In the genomic region with DNA sequence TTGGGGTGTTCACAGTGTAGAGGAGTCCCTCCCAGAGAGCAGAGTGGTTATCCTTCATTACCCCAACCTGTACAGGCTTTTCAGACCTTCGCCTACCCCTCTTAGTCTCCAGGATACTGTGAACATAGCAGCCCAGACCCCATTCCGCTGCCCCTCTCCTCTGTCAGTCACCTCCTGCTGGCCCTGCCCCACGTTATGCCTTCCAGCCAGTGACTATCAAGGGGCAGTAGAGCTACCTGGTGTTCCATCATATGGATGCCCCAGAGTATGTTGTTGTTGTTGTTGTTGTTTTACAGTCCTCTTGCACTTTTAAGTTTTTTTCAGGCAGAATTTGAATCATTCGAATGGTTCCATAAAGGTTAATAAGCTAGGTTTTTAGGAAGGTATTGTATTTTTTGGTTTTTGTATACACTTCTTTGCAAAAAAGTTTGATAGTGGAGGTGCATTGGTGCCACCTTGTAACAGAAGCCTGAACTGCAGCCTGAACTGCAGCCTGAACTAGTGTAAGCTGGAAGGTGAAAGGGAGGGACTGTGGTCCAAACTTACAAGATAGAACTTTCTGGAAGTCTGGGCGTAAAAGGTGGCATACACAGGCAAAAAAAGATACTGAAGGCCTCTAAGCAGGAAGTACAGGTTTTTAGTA, we compare ENCODE assay signal across 10 cellular contexts.
DNase-seq lines count a peak whose midpoint lies in the region; ATAC-seq, FAIRE-seq and TF ChIP-seq lines count a peak whose summit lies in the region.
"Had no signal": no experiment of that assay in that cellular context is flagged by ENCODE, and none has a peak within 500 bp of the region (broad histone marks: within the 10 kb centered on the region; RNA-seq: fewer than 3 reads in every experiment).

No MANE protein-coding gene starts in this region.

- H4K20me1 ChIP-seq in PC-9 (ENCODE audit: insufficient read depth): no peaks in the 10 kb centered on the region

- peak; percentile 57 for TF ChIP-seq CTCF in BE2C (IDR thresholded peaks at IDR 0.05; ENCODE audit: low read depth, low read length)
- peak; percentile 67 for TF ChIP-seq CTCF in PC-9 (conservative IDR thresholded peaks at IDR 0.05)
- TF ChIP-seq CTCF in type B pancreatic cell (conservative IDR thresholded peaks at IDR 0.05): peak; percentile 66

- H3K4me2 ChIP-seq in PC-9: no peak overlapping the region

- H3K79me2 ChIP-seq in PC-9 (ENCODE audit: low read depth): no peaks in the 10 kb centered on the region

- H2AFZ ChIP-seq in PC-9: no peak overlapping the region

- no peak overlapping the region for H3K27ac ChIP-seq in PC-9
- H3K27ac ChIP-seq: epithelial cell of prostate had no signal

- H3F3A ChIP-seq in PC-9 (ENCODE audit: insufficient read depth, low read depth): no peaks in the 10 kb centered on the region

- peaks cover 3% of the 10 kb centered on the region for H3K36me3 Mint-ChIP-seq in type B pancreatic cell

- H3K27ac Mint-ChIP-seq in type B pancreatic cell: peak overlapping the region; percentile 8

- POLR2A ChIA-PET in PC-9 (lab: Charles Lee; ENCODE audit: unreplicated experiment): no interaction called here

- TF ChIP-seq POLR2A in GM12891 (IDR thresholded peaks at IDR 0.05; ENCODE audit: low read depth, low read length): no peak

- H3K27me3 Mint-ChIP-seq in type B pancreatic cell: no peaks in the 10 kb centered on the region
- H3K27me3 Mint-ChIP-seq: IgD-negative memory B cell had no signal

- no peak for ATAC-seq in GM21390 (IDR thresholded peaks at IDR 0.05; ENCODE audit: unreplicated experiment)

- H3K9me3 Mint-ChIP-seq in type B pancreatic cell: no peaks in the 10 kb centered on the region
- H3K9me3 Mint-ChIP-seq: IgD-negative memory B cell had no signal

- H3K27me3 ChIP-seq in BE2C (no peaks in the 10 kb centered on the region), PC-9 (ENCODE audit: insufficient read depth, low read depth) (no peaks in the 10 kb centered on the region)

- intact Hi-C loops in PC-9 (cut with micrococcal nuclease; ENCODE audit: unreplicated experiment): no loop called here

- DNase-seq in BE2C: no peak
- DNase-seq in GM12891 (ENCODE audit: insufficient read length, low spot score): no peak
- DNase-seq in PC-9: peak in 1 of 2 experiments; percentile 4
- DNase-seq in fibroblast of gingiva (ENCODE audit: low read depth): peak; percentile 12
- no peak for DNase-seq in type B pancreatic cell (ENCODE audit: extremely low spot score, unreplicated experiment)
- no peak for DNase-seq in foreskin melanocyte
- DNase-seq in C1 segment of cervical spinal cord (lab: John Stamatoyannopoulos, UW): no peak

- H3K36me3 ChIP-seq in BE2C (no peaks in the 10 kb centered on the region), PC-9 (ENCODE audit: low read depth) (no peaks in the 10 kb centered on the region)

- H3K4me1 Mint-ChIP-seq in type B pancreatic cell (ENCODE audit: unreplicated experiment): no peaks in the 10 kb centered on the region
- H3K4me1 Mint-ChIP-seq: IgD-negative memory B cell had no signal

- H3K9me2 ChIP-seq in PC-9 (ENCODE audit: insufficient read depth): no peaks in the 10 kb centered on the region

- CTCF ChIA-PET in PC-9 (lab: Charles Lee): interaction anchor here (0.6 kb wide), 1 partner anchor 1488 kb away, joined by 3 read pairs; no protein-coding TSS in a partner anchor

- H3K4me3 Mint-ChIP-seq in type B pancreatic cell: no peak overlapping the region

- H3K4me3 ChIP-seq in BE2C (ENCODE audit: low read depth, low read length) (no peak overlapping the region), PC-9 (no peak overlapping the region)

- no TSS peak for BruUV-seq in PC-9 (replicated peaks; lab: Mats Ljungman, UMichigan)

- no peaks in the 10 kb centered on the region for H3K4me1 ChIP-seq in BE2C
- H3K4me1 ChIP-seq in PC-9 (replicated peaks; ENCODE audit: insufficient read depth): no peaks in the 10 kb centered on the region

- FAIRE-seq in GM12891 (lab: Jason Lieb, UNC): peak; percentile 78

- no peaks in the 10 kb centered on the region for H3K9me3 ChIP-seq in BE2C
- no peaks in the 10 kb centered on the region for H3K9me3 ChIP-seq in PC-9 (ENCODE audit: insufficient read depth, low read depth)

TF ChIP-seq in GM12891, 5 proteins besides CTCF, POLR2A, EP300 and RAD21:
- TF ChIP-seq POLR2AphosphoS5 (IDR thresholded peaks at IDR 0.05; ENCODE audit: low read depth, low read length): no peak
- TF ChIP-seq POU2F2 (IDR thresholded peaks at IDR 0.05; ENCODE audit: low read depth, low read length): no peak
- no peak for TF ChIP-seq TAF1 (IDR thresholded peaks at IDR 0.05; ENCODE audit: low read depth, low read length)
- no peak for TF ChIP-seq PAX5 (IDR thresholded peaks at IDR 0.05; ENCODE audit: insufficient read depth, low read length, severe bottlenecking)
- TF ChIP-seq SPI1 (IDR thresholded peaks at IDR 0.05; ENCODE audit: low read depth, low read length): no peak
